ENCODE assay signal across 20 cellular contexts in genomic region chr20:40606660-40607059, GRCh38.
DNase-seq lines count a peak whose midpoint lies in the region; ATAC-seq and TF ChIP-seq lines count a peak whose summit lies in the region.
"Had no signal": no experiment of that assay in that cellular context is flagged by ENCODE, and none has a peak within 500 bp of the region (broad histone marks: within the 10 kb centered on the region; RNA-seq: fewer than 3 reads in every experiment).

No MANE protein-coding gene starts in this region.

- H3K79me2 ChIP-seq in H9 (ENCODE audit: insufficient read depth, low read length) = no peaks in the 10 kb centered on the region
- H3K79me2 ChIP-seq in neural progenitor cell (ENCODE audit: low read depth) = no peaks in the 10 kb centered on the region

- no peaks in the 10 kb centered on the region for H3K9me3 Mint-ChIP-seq in H9
- H3K9me3 Mint-ChIP-seq in endodermal cell = no peaks in the 10 kb centered on the region
- H3K9me3 Mint-ChIP-seq in neural progenitor cell = peaks cover 2% of the 10 kb centered on the region
- no peaks in the 10 kb centered on the region for H3K9me3 Mint-ChIP-seq in activated CD8-positive, alpha-beta T cell treated with anti-CD3 and anti-CD28 coated beads for 36 hours
- H3K9me3 Mint-ChIP-seq: CD4-positive, alpha-beta T cell had no signal

- H2BK20ac ChIP-seq in H9 (ENCODE audit: low read depth, low read length, poor library complexity, severe bottlenecking) = no peak overlapping the region

- no peak overlapping the region for H2BK12ac ChIP-seq in H9 (ENCODE audit: insufficient read length, low read depth, low read length)

- no peak overlapping the region for H2BK5ac ChIP-seq in H9 (ENCODE audit: insufficient read length, low read length)

- intact Hi-C loops in activated CD8-positive, alpha-beta T cell treated with anti-CD3 and anti-CD28 coated beads for 36 hours (cut with micrococcal nuclease) = no loop called here

- no peak overlapping the region for H3K4me3 Mint-ChIP-seq in H9
- H3K4me3 Mint-ChIP-seq in endodermal cell = no peak overlapping the region
- no peak overlapping the region for H3K4me3 Mint-ChIP-seq in neural progenitor cell
- H3K4me3 Mint-ChIP-seq in activated CD8-positive, alpha-beta T cell treated with anti-CD3 and anti-CD28 coated beads for 36 hours = no peak overlapping the region
- H3K4me3 Mint-ChIP-seq: B cell; CD4-positive, alpha-beta T cell; IgD-negative memory B cell had no signal

- H3K4ac ChIP-seq in H9 (ENCODE audit: low read depth, low read length) = no peak overlapping the region

- no peak overlapping the region for H4K91ac ChIP-seq in H9 (ENCODE audit: insufficient read length, low read depth, low read length)

- CTCF ChIA-PET in activated CD8-positive, alpha-beta T cell treated with anti-CD3 and anti-CD28 coated beads for 36 hours (lab: Charles Lee) = no interaction called here

- H2BK15ac ChIP-seq in H9 (ENCODE audit: low read depth, low read length) = no peak overlapping the region

- H3K4me3 ChIP-seq in endodermal cell (ENCODE audit: low read length) = no peak overlapping the region
- no peak overlapping the region for H3K4me3 ChIP-seq in neural progenitor cell
- no peak overlapping the region for H3K4me3 ChIP-seq in effector memory CD4-positive, alpha-beta T cell (ENCODE audit: insufficient read depth, low read depth, low read length, poor library complexity, severe bottlenecking)
- H3K4me3 ChIP-seq: Peyer's patch had no signal

- H3K27ac Mint-ChIP-seq in H9 (no peak overlapping the region), endodermal cell (no peak overlapping the region), neural progenitor cell (no peak overlapping the region)
- no peak overlapping the region for H3K27ac Mint-ChIP-seq in activated CD8-positive, alpha-beta T cell treated with anti-CD3 and anti-CD28 coated beads for 36 hours
- H3K27ac Mint-ChIP-seq: B cell; CD4-positive, alpha-beta T cell; IgD-negative memory B cell had no signal

- no peak overlapping the region for H3K14ac ChIP-seq in H9 (ENCODE audit: insufficient read depth, low read length)

- H3F3A ChIP-seq in neural progenitor cell (ENCODE audit: low read depth) = no peaks in the 10 kb centered on the region

- H3K4me1 ChIP-seq in H9 (ENCODE audit: insufficient read depth, low read length) (no peaks in the 10 kb centered on the region), endodermal cell (ENCODE audit: control insufficient read depth, insufficient read depth, low read length) (peaks cover 4% of the 10 kb centered on the region), neural progenitor cell (no peaks in the 10 kb centered on the region)
- no peaks in the 10 kb centered on the region for H3K4me1 ChIP-seq in effector memory CD4-positive, alpha-beta T cell (ENCODE audit: control insufficient read depth, insufficient read depth, low read length, poor library complexity, severe bottlenecking)
- H3K4me1 ChIP-seq: Peyer's patch had no signal

- no peak overlapping the region for H4K8ac ChIP-seq in H9 (replicated peaks; ENCODE audit: insufficient read length, low read depth, low read length)

- no peak overlapping the region for H3K56ac ChIP-seq in H9 (ENCODE audit: insufficient read length, low read depth, low read length)

- no peak overlapping the region for H3K4me2 ChIP-seq in H9 (ENCODE audit: insufficient read depth, insufficient read length, low read length)
- no peak overlapping the region for H3K4me2 ChIP-seq in neural progenitor cell
- H3K4me2 ChIP-seq: SK-N-SH had no signal

- H3K79me1 ChIP-seq in H9 (ENCODE audit: insufficient read depth, low read depth, low read length, poor library complexity, severe bottlenecking) = no peaks in the 10 kb centered on the region

- H3K4me1 Mint-ChIP-seq in H9 = peaks cover 0 to 8% of the 10 kb centered on the region in 2 experiments; a peak in 2 of 4 replicates
- H3K4me1 Mint-ChIP-seq in endodermal cell = peaks cover 21% of the 10 kb centered on the region
- no peaks in the 10 kb centered on the region for H3K4me1 Mint-ChIP-seq in neural progenitor cell
- H3K4me1 Mint-ChIP-seq in activated CD8-positive, alpha-beta T cell treated with anti-CD3 and anti-CD28 coated beads for 36 hours (ENCODE audit: low read depth) = no peaks in the 10 kb centered on the region
- H3K4me1 Mint-ChIP-seq: B cell, IgD-negative memory B cell had no signal

- H4K20me1 ChIP-seq in H9 (ENCODE audit: control insufficient read depth, insufficient read depth, insufficient read length) (no peaks in the 10 kb centered on the region), neural progenitor cell (ENCODE audit: low read depth) (no peaks in the 10 kb centered on the region)

- H3K36me3 ChIP-seq in endodermal cell (ENCODE audit: control insufficient read depth, insufficient read depth, low read length) = no peaks in the 10 kb centered on the region
- H3K36me3 ChIP-seq in neural progenitor cell = no peaks in the 10 kb centered on the region
- no peaks in the 10 kb centered on the region for H3K36me3 ChIP-seq in effector memory CD4-positive, alpha-beta T cell (ENCODE audit: control insufficient read depth, insufficient read depth, low read length)
- H3K36me3 ChIP-seq: Peyer's patch had no signal

- no peak overlapping the region for H3K18ac ChIP-seq in H9 (ENCODE audit: insufficient read length, low read depth, low read length)

- no peak for ATAC-seq in activated CD8-positive, alpha-beta T cell treated with anti-CD3 and anti-CD28 coated beads for 36 hours
- no peak for ATAC-seq in GM21825 (IDR thresholded peaks at IDR 0.05; ENCODE audit: unreplicated experiment)

- no peaks in the 10 kb centered on the region for H3K9me3 ChIP-seq in H9 (ENCODE audit: control insufficient read depth, low read depth, low read length)
- H3K9me3 ChIP-seq in endodermal cell (ENCODE audit: control insufficient read depth, low read length) = no peaks in the 10 kb centered on the region
- H3K9me3 ChIP-seq in neural progenitor cell (ENCODE audit: low read depth) = no peaks in the 10 kb centered on the region
- H3K9me3 ChIP-seq in effector memory CD4-positive, alpha-beta T cell (ENCODE audit: control insufficient read depth, low read length) = no peaks in the 10 kb centered on the region
- H3K9me3 ChIP-seq: Peyer's patch, SK-N-SH had no signal

- H3K23me2 ChIP-seq in H9 (ENCODE audit: insufficient read length, low read depth, low read length, poor library complexity, severe bottlenecking) = no peaks in the 10 kb centered on the region

- H3K9ac ChIP-seq in H9 (ENCODE audit: extremely low read depth, insufficient read length, low read length) = no peak overlapping the region
- no peak overlapping the region for H3K9ac ChIP-seq in endodermal cell (ENCODE audit: extremely low read depth, low read length, poor library complexity, severe bottlenecking)
- no peak overlapping the region for H3K9ac ChIP-seq in neural progenitor cell
- H3K9ac ChIP-seq: SK-N-SH had no signal

- H3K23ac ChIP-seq in H9 (ENCODE audit: insufficient read length, low read depth, low read length) = no peak overlapping the region

- H3T11ph ChIP-seq in H9 (ENCODE audit: low read length) = no peak overlapping the region

- TF ChIP-seq CTCF in H9 (conservative IDR thresholded peaks at IDR 0.05) = peak; percentile 41; the same call in 2 of the 3 replicates
- TF ChIP-seq CTCF in VCaP (conservative IDR thresholded peaks at IDR 0.05) = peak; percentile 35; the same call in 1 of the 2 replicates
- TF ChIP-seq CTCF in endodermal cell (conservative IDR thresholded peaks at IDR 0.05) = peak; percentile 66
- peak; percentile 21 for TF ChIP-seq CTCF in neural progenitor cell (IDR thresholded peaks at IDR 0.05)
- no peak for TF ChIP-seq CTCF in activated CD8-positive, alpha-beta T cell treated with anti-CD3 and anti-CD28 coated beads for 36 hours (IDR thresholded peaks at IDR 0.05)

- H3K36me3 Mint-ChIP-seq in H9 (ENCODE audit: insufficient read depth in 1 of 3, low read depth in 3 of 3) (no peaks in the 10 kb centered on the region), endodermal cell (ENCODE audit: low read depth) (no peaks in the 10 kb centered on the region), neural progenitor cell (no peaks in the 10 kb centered on the region)
- no peaks in the 10 kb centered on the region for H3K36me3 Mint-ChIP-seq in activated CD8-positive, alpha-beta T cell treated with anti-CD3 and anti-CD28 coated beads for 36 hours (ENCODE audit: low read depth)
- H3K36me3 Mint-ChIP-seq: IgD-negative memory B cell had no signal

- H2BK120ac ChIP-seq in H9 (ENCODE audit: low read depth, low read length, poor library complexity, severe bottlenecking) = no peak overlapping the region

- H3K27me3 Mint-ChIP-seq in H9 (ENCODE audit: low read depth) = no peaks in the 10 kb centered on the region; the same call in 1 of the 2 replicates
- H3K27me3 Mint-ChIP-seq in endodermal cell (ENCODE audit: insufficient read depth) = peaks cover 2% of the 10 kb centered on the region
- H3K27me3 Mint-ChIP-seq in neural progenitor cell (ENCODE audit: insufficient read depth, low read depth) = peaks cover 2% of the 10 kb centered on the region
- H3K27me3 Mint-ChIP-seq in activated CD8-positive, alpha-beta T cell treated with anti-CD3 and anti-CD28 coated beads for 36 hours = peaks cover 6% of the 10 kb centered on the region
- H3K27me3 Mint-ChIP-seq: IgD-negative memory B cell had no signal

- POLR2A ChIA-PET in activated CD8-positive, alpha-beta T cell treated with anti-CD3 and anti-CD28 coated beads for 36 hours (lab: Charles Lee) = interaction anchor here (0.7 kb wide), 1 partner anchor 35 kb away, joined by 3 read pairs; no protein-coding TSS in a partner anchor

- H2AK5ac ChIP-seq in H9 (ENCODE audit: insufficient read length, low read length) = no peak overlapping the region

- no peak overlapping the region for H4K5ac ChIP-seq in H9 (ENCODE audit: insufficient read length, low read depth, low read length)

- H3K27ac ChIP-seq in H9 (ENCODE audit: insufficient read length, low read depth, low read length) = no peak overlapping the region
- no peak overlapping the region for H3K27ac ChIP-seq in VCaP
- H3K27ac ChIP-seq in endodermal cell (ENCODE audit: low read depth, low read length) = no peak overlapping the region
- no peak overlapping the region for H3K27ac ChIP-seq in neural progenitor cell
- H3K27ac ChIP-seq in effector memory CD4-positive, alpha-beta T cell (ENCODE audit: insufficient read depth, low read length, poor library complexity, severe bottlenecking) = no peak overlapping the region
- H3K27ac ChIP-seq: Peyer's patch had no signal

- H2AFZ ChIP-seq in H9 (ENCODE audit: low read length) (no peak overlapping the region), neural progenitor cell (replicated peaks) (no peak overlapping the region)

- no peak for DNase-seq in H9
- peak; percentile 60 for DNase-seq in endodermal cell
- DNase-seq in neural progenitor cell (ENCODE audit: low spot score) = peak; percentile 23
- no peak for DNase-seq in effector memory CD4-positive, alpha-beta T cell
- DNase-seq in activated CD8-positive, alpha-beta T cell treated with anti-CD3 and anti-CD28 coated beads for 36 hours = no peak
- DNase-seq: CD4-positive, alpha-beta T cell; H7; Kasumi-1; NCI-H1105 treated with DMSO at 0.1 percent for 48 hours; NCI-H1694 treated with DMSO at 0.1 percent for 48 hours; NCI-H2107; NCI-H2227 treated with DMSO at 0.1 percent for 48 hours; NCI-H524; Peyer's patch; SHP77; SK-N-SH had no signal

- WGBS in H9 (ENCODE audit: extremely low coverage, insufficient read length, low lambda C conversion rate) = no CpG with 5 or more reads among the region's 2 CpGs
- WGBS in endodermal cell (ENCODE audit: insufficient coverage in 1 of 2, insufficient read length in 1 of 2), 2 experiments = 20 to 46% methylated on average over 1 to 2 of the region's 2 CpGs

- H3K27me3 ChIP-seq in H9 (ENCODE audit: insufficient read depth, low read length) = no peaks in the 10 kb centered on the region
- no peaks in the 10 kb centered on the region for H3K27me3 ChIP-seq in endodermal cell (ENCODE audit: control insufficient read depth, insufficient read depth, low read length, poor library complexity, severe bottlenecking)
- no peaks in the 10 kb centered on the region for H3K27me3 ChIP-seq in neural progenitor cell
- H3K27me3 ChIP-seq in effector memory CD4-positive, alpha-beta T cell (replicated peaks; ENCODE audit: control insufficient read depth, insufficient read depth, low read length, poor library complexity, severe bottlenecking) = no peaks in the 10 kb centered on the region
- H3K27me3 ChIP-seq: Peyer's patch had no signal

Comparison
In these comparisons a context has a peak if more than half of its experiments do, and no peak if none do; other contexts are left out.
1. DNase-seq: peak in endodermal cell (single experiment) and neural progenitor cell (single experiment); none in H9 (single experiment), effector memory CD4-positive, alpha-beta T cell (0 of 3) and activated CD8-positive, alpha-beta T cell treated with anti-CD3 and anti-CD28 coated beads for 36 hours (single experiment).